Comparison of ENCODE assay signal across 9 cellular contexts in genomic region chr1:161068306-161069200, GRCh38. TPM values are rescaled to one million over a fixed set of nuclear protein-coding genes. Genes with fewer than 3 reads are reported as not detected.
DNase-seq lines count a peak whose midpoint lies in the region; ATAC-seq lines count a peak whose summit lies in the region.
"Had no signal": no experiment of that assay in that cellular context is flagged by ENCODE, and none has a peak within 500 bp of the region (broad histone marks: within the 10 kb centered on the region; RNA-seq: fewer than 3 reads in every experiment).

No MANE protein-coding gene starts in this region.

- no peaks in the 10 kb centered on the region for H3K36me3 ChIP-seq in skeletal muscle tissue (ENCODE audit: control insufficient read depth in 3 of 3, insufficient read depth in 3 of 3, low read length in 3 of 3)

- peak overlapping the region in 2 of 3 donors; percentile 46 to 56 for H3K4me3 ChIP-seq in skeletal muscle tissue (ENCODE audit: low read length in 3 of 3)

- peak overlapping the region; percentile 51 for H3K27ac ChIP-seq in skeletal muscle tissue (ENCODE audit: low read depth, low read length)
- H3K27ac ChIP-seq: 22Rv1 had no signal

- ATAC-seq in esophagus mucosa = peak; percentile 74

- H3K27me3 ChIP-seq in skeletal muscle tissue (ENCODE audit: control insufficient read depth in 3 of 3, insufficient read depth in 3 of 3, low read length in 3 of 3) = peaks cover 2 to 12% (median 3%) of the 10 kb centered on the region in 3 donors

- no peak overlapping the region for H3K9ac ChIP-seq in skeletal muscle tissue (ENCODE audit: low read depth in 1 of 3, low read length in 3 of 3)

- no peaks in the 10 kb centered on the region for H3K9me3 ChIP-seq in skeletal muscle tissue (ENCODE audit: control insufficient read depth in 3 of 3, low read length in 3 of 3)

- peak; percentile 62 for DNase-seq in NCI-H82 (lab: John Stamatoyannopoulos, UW)
- no peak for DNase-seq in NCI-H82 treated with DMSO at 0.1 percent for 48 hours (lab: John Stamatoyannopoulos, UW; ENCODE audit: unreplicated experiment)
- peak; percentile 55 for DNase-seq in HT1080 (ENCODE audit: low read depth)
- DNase-seq in activated CD4-positive, alpha-beta T cell treated with anti-CD3 and anti-CD28 coated beads, Interleukin-2, amount 50 U/mL, for 4 hours = peak; percentile 68 to 71
- no peak for DNase-seq in NCI-H2171 treated with DMSO at 0.1 percent for 48 hours (lab: John Stamatoyannopoulos, UW)
- DNase-seq in NCI-H446 treated with DMSO at 0.1 percent for 48 hours (lab: John Stamatoyannopoulos, UW) = no peak

- no peaks in the 10 kb centered on the region for H3K4me1 ChIP-seq in skeletal muscle tissue (ENCODE audit: control insufficient read depth in 3 of 3, insufficient read depth in 3 of 3, low read length in 3 of 3)

RNA-seq across cellular contexts. Expression of gene ARHGAP30, which starts 1.1 kb away (rescaled TPM):
- total RNA-seq in HT1080 (2014; rRNA removed; shearing (Covaris generic)) = 4.0 and 6.0 TPM in 2 replicates
- 15.2 and 16.8 TPM in 2 replicates for polyA plus RNA-seq in HT1080 (2015; cell fraction: cytosol; rRNA removed)
- 21.8 and 22.6 TPM in 2 replicates for polyA plus RNA-seq in HT1080 (2015; cell fraction: nucleus; rRNA removed)
- total RNA-seq in esophagus mucosa (6.0 TPM), skeletal muscle tissue (4.2 TPM)

RNA-seq across cellular contexts. Expression of gene NECTIN4, which starts 20.8 kb away (rescaled TPM):
- 1.4 and 1.9 TPM in 2 replicates for total RNA-seq in HT1080 (2014; rRNA removed; shearing (Covaris generic))
- polyA plus RNA-seq in HT1080 (2015; cell fraction: cytosol; rRNA removed) = 30.9 and 38.7 TPM in 2 replicates
- polyA plus RNA-seq in HT1080 (2015; cell fraction: nucleus; rRNA removed) = 25.6 and 26.0 TPM in 2 replicates
- total RNA-seq in esophagus mucosa (115 TPM), skeletal muscle tissue (not detected)

RNA-seq across cellular contexts. Expression of gene USF1, which starts 22.8 kb away (rescaled TPM):
- total RNA-seq in HT1080 (2014; rRNA removed; shearing (Covaris generic)) = 79.4 and 81.9 TPM in 2 replicates
- polyA plus RNA-seq in HT1080 (2015; cell fraction: cytosol; rRNA removed) = 32.1 and 37.3 TPM in 2 replicates
- polyA plus RNA-seq in HT1080 (2015; cell fraction: nucleus; rRNA removed) = 90.9 and 94.0 TPM in 2 replicates
- total RNA-seq in esophagus mucosa (25.2 TPM), skeletal muscle tissue (66.3 TPM)

RNA-seq across cellular contexts. Expression of gene KLHDC9, which starts 29.6 kb away (rescaled TPM):
- total RNA-seq in HT1080 (2014; rRNA removed; shearing (Covaris generic)) = 0.51 and 1.0 TPM in 2 replicates
- polyA plus RNA-seq in HT1080 (2015; cell fraction: cytosol; rRNA removed) = 1.5 and 2.5 TPM in 2 replicates
- polyA plus RNA-seq in HT1080 (2015; cell fraction: nucleus; rRNA removed) = 2.5 and 3.0 TPM in 2 replicates
- total RNA-seq in esophagus mucosa (4.5 TPM), skeletal muscle tissue (not detected)

RNA-seq across cellular contexts. Expression of gene TSTD1, which starts 29.8 kb away (rescaled TPM):
- 0.30 TPM in 1 of 2 replicates, not detected in the other for total RNA-seq in HT1080 (2014; rRNA removed; shearing (Covaris generic))
- not detected in 2 replicates for polyA plus RNA-seq in HT1080 (2015; cell fraction: cytosol; rRNA removed)
- 0.45 and 3.3 TPM in 2 replicates for polyA plus RNA-seq in HT1080 (2015; cell fraction: nucleus; rRNA removed)
- total RNA-seq in esophagus mucosa = 67.9 TPM
- 27.7 TPM for total RNA-seq in skeletal muscle tissue

Comparison
In these comparisons a context has a peak if more than half of its experiments do, and no peak if none do; other contexts are left out.
1. DNase-seq: peak in NCI-H82 (single experiment), HT1080 (single experiment) and activated CD4-positive, alpha-beta T cell treated with anti-CD3 and anti-CD28 coated beads, Interleukin-2, amount 50 U/mL, for 4 hours (2 of 2); none in NCI-H82 treated with DMSO at 0.1 percent for 48 hours (single experiment), NCI-H2171 treated with DMSO at 0.1 percent for 48 hours (single experiment) and NCI-H446 treated with DMSO at 0.1 percent for 48 hours (single experiment).
2. RNA of gene NECTIN4, which starts 20.8 kb away (total RNA-seq): 115 TPM in esophagus mucosa (single experiment); 1.4 to 1.9 TPM in HT1080 and not detected in skeletal muscle tissue (single experiment); every median in the first group is over 10 times any median in the second.